9 cellular contexts compared by ENCODE assay signal in genomic region chr15:42457445-42458442, GRCh38. TPM values are rescaled to one million over a fixed set of nuclear protein-coding genes. Genes with fewer than 3 reads are reported as not detected.
A peak's percentile ranks its signal among the peaks of the same experiment; 100 is the strongest.
DNase-seq lines count a peak whose midpoint lies in the region; ATAC-seq and TF ChIP-seq lines count a peak whose summit lies in the region.
"Had no signal": no experiment of that assay in that cellular context is flagged by ENCODE, and none has a peak within 500 bp of the region (broad histone marks: within the 10 kb centered on the region; RNA-seq: fewer than 3 reads in every experiment).

No MANE protein-coding gene starts in this region.

- H3K9me3 ChIP-seq in smooth muscle cell (replicated peaks; ENCODE audit: low read depth), result no peaks in the 10 kb centered on the region

- H3K27me3 Mint-ChIP-seq in brain, result no peaks in the 10 kb centered on the region
- H3K27me3 Mint-ChIP-seq in activated CD4-positive, alpha-beta T cell treated with anti-CD3 and anti-CD28 coated beads, Interleukin-2, amount 10 ng/mL, durations not matched to agents 7 days and 5 days, result no peaks in the 10 kb centered on the region
- H3K27me3 Mint-ChIP-seq: activated naive CD8-positive, alpha-beta T cell had no signal

- peaks cover 44% of the 10 kb centered on the region for H3K4me1 Mint-ChIP-seq in brain
- peaks cover 2% of the 10 kb centered on the region for H3K4me1 Mint-ChIP-seq in activated CD4-positive, alpha-beta T cell treated with anti-CD3 and anti-CD28 coated beads, Interleukin-2, amount 10 ng/mL, durations not matched to agents 7 days and 5 days

- peak overlapping the region; percentile 30 for H3K4me3 ChIP-seq in smooth muscle cell

- peak overlapping the region; percentile 99 for H3K27ac ChIP-seq in smooth muscle cell (ENCODE audit: low read depth)

- peaks cover 14% of the 10 kb centered on the region for H3K79me2 ChIP-seq in smooth muscle cell (ENCODE audit: low read depth)

- H2AFZ ChIP-seq in smooth muscle cell (ENCODE audit: low read depth), result no peak overlapping the region

- H3F3A ChIP-seq in smooth muscle cell (ENCODE audit: low read depth), result peaks cover 16% of the 10 kb centered on the region

- no peak for TF ChIP-seq CTCF in brain (conservative IDR thresholded peaks at IDR 0.05)
- TF ChIP-seq CTCF in smooth muscle cell (IDR thresholded peaks at IDR 0.05; ENCODE audit: borderline replicate concordance, insufficient read depth, poor library complexity, severe bottlenecking), result no peak

- H3K9me3 Mint-ChIP-seq in brain, result no peaks in the 10 kb centered on the region
- H3K9me3 Mint-ChIP-seq in activated CD4-positive, alpha-beta T cell treated with anti-CD3 and anti-CD28 coated beads, Interleukin-2, amount 10 ng/mL, durations not matched to agents 7 days and 5 days, result no peaks in the 10 kb centered on the region

- H3K27ac Mint-ChIP-seq in brain, result peak overlapping the region; percentile 38 to 98 (median 91)
- no peak overlapping the region for H3K27ac Mint-ChIP-seq in activated CD4-positive, alpha-beta T cell treated with anti-CD3 and anti-CD28 coated beads, Interleukin-2, amount 10 ng/mL, durations not matched to agents 7 days and 5 days
- H3K27ac Mint-ChIP-seq: activated naive CD8-positive, alpha-beta T cell had no signal

- 33% methylated on average over 8 of the region's 8 CpGs for WGBS in smooth muscle cell (ENCODE audit: low lambda C conversion rate)

- peak overlapping the region; percentile 83 for H3K4me2 ChIP-seq in smooth muscle cell

- H3K36me3 ChIP-seq in smooth muscle cell (ENCODE audit: low read depth), result no peaks in the 10 kb centered on the region

- DNase-seq in iPS-NIHi11 (ENCODE audit: low spot score) (peak; percentile 92), smooth muscle cell (lab: John Stamatoyannopoulos, UW; ENCODE audit: unreplicated experiment) (peak; percentile 9), SIG-M5 (lab: John Stamatoyannopoulos, UW) (no peak)
- DNase-seq in stimulated activated naive CD4-positive, alpha-beta T cell treated with Interleukin-2 at 50 U/mL for 16 hours (lab: John Stamatoyannopoulos, UW), result no peak
- DNase-seq in activated CD4-positive, alpha-beta T cell treated with anti-CD3 and anti-CD28 coated beads, Interleukin-2, amount 10 ng/mL, durations not matched to agents 7 days and 5 days, result no peak

- ATAC-seq in GM19025 (IDR thresholded peaks at IDR 0.05; ENCODE audit: low read depth, unreplicated experiment), result peak; percentile 64
- ATAC-seq in HG03196 (IDR thresholded peaks at IDR 0.05; ENCODE audit: unreplicated experiment), result peak; percentile 61

- H3K9ac ChIP-seq in smooth muscle cell (ENCODE audit: low read depth), result peak overlapping the region; percentile 89

- peaks cover 25% of the 10 kb centered on the region for H3K4me1 ChIP-seq in smooth muscle cell (ENCODE audit: low read depth)

- H3K27me3 ChIP-seq in smooth muscle cell (ENCODE audit: low read depth), result no peaks in the 10 kb centered on the region

- POLR2A ChIA-PET in activated CD4-positive, alpha-beta T cell treated with anti-CD3 and anti-CD28 coated beads, Interleukin-2, amount 10 ng/mL, durations not matched to agents 7 days and 5 days (lab: Charles Lee), result interaction anchor here (0.6 kb wide), 1 partner anchor 100 kb away, joined by 5 read pairs; no protein-coding TSS in a partner anchor

- H3K4me3 Mint-ChIP-seq in brain, result peak overlapping the region; percentile 53 to 89 (median 77)
- no peak overlapping the region for H3K4me3 Mint-ChIP-seq in activated CD4-positive, alpha-beta T cell treated with anti-CD3 and anti-CD28 coated beads, Interleukin-2, amount 10 ng/mL, durations not matched to agents 7 days and 5 days
- H3K4me3 Mint-ChIP-seq: activated naive CD8-positive, alpha-beta T cell had no signal

- peaks cover 32% of the 10 kb centered on the region for H3K36me3 Mint-ChIP-seq in brain
- peaks cover 2% of the 10 kb centered on the region for H3K36me3 Mint-ChIP-seq in activated CD4-positive, alpha-beta T cell treated with anti-CD3 and anti-CD28 coated beads, Interleukin-2, amount 10 ng/mL, durations not matched to agents 7 days and 5 days (ENCODE audit: low read depth)

- H4K20me1 ChIP-seq in smooth muscle cell (ENCODE audit: low read depth), result peaks cover 17% of the 10 kb centered on the region

- CTCF ChIA-PET in activated CD4-positive, alpha-beta T cell treated with anti-CD3 and anti-CD28 coated beads, Interleukin-2, amount 10 ng/mL, durations not matched to agents 7 days and 5 days (lab: Charles Lee), result interaction anchor here (0.5 to 0.7 kb wide), 2 partner anchors 196 to 275 kb away, joined by 3 read pairs; no protein-coding TSS in a partner anchor

RNA-seq across cellular contexts. Expression of gene ZNF106, which starts 33.2 kb away (rescaled TPM):
- polyA plus RNA-seq in brain (ENCODE audit: insufficient read depth, low read depth, low replicate concordance), result 19.3 TPM
- 27.2 and 57.9 TPM in 2 replicates for total RNA-seq in smooth muscle cell
- polyA plus RNA-seq in smooth muscle cell, result 24.5 and 35.7 TPM in 2 replicates
- total RNA-seq in activated CD4-positive, alpha-beta T cell treated with anti-CD3 and anti-CD28 coated beads, Interleukin-2, amount 10 ng/mL, durations not matched to agents 7 days and 5 days, result 10 to 100 TPM; 45.8 to 56.0 TPM

RNA-seq across cellular contexts. Expression of gene SNAP23, which starts 37.7 kb away (rescaled TPM):
- polyA plus RNA-seq in brain (ENCODE audit: insufficient read depth, low read depth, low replicate concordance) (12.8 TPM), smooth muscle cell (71.8 and 73.8 TPM in 2 replicates)
- 78.7 and 91.9 TPM in 2 replicates for total RNA-seq in smooth muscle cell
- 10 to 100 TPM; 50.7 to 63.1 TPM for total RNA-seq in activated CD4-positive, alpha-beta T cell treated with anti-CD3 and anti-CD28 coated beads, Interleukin-2, amount 10 ng/mL, durations not matched to agents 7 days and 5 days

Comparison
In these comparisons a context has a peak if more than half of its experiments do, and no peak if none do; other contexts are left out.
1. DNase-seq: peak in iPS-NIHi11 (single experiment) and smooth muscle cell (single experiment); none in stimulated activated naive CD4-positive, alpha-beta T cell treated with Interleukin-2 at 50 U/mL for 16 hours (single experiment), activated CD4-positive, alpha-beta T cell treated with anti-CD3 and anti-CD28 coated beads, Interleukin-2, amount 10 ng/mL, durations not matched to agents 7 days and 5 days (single experiment) and SIG-M5 (single experiment).